In genomic region chr6:134585529-134585873, GRCh38 we compare ENCODE assay signal across 1 cellular context.
TF ChIP-seq lines count a peak whose summit lies in the region.

No MANE protein-coding gene starts in this region.

TF ChIP-seq in K562, 482 proteins besides CTCF, POLR2A, EP300 and RAD21 (continued from another document):
- TF ChIP-seq CHD7 (IDR thresholded peaks at IDR 0.05; ENCODE audit: low read depth, low read length) (no peak), KAT7 (CRISPR knock-in tag; IDR thresholded peaks at IDR 0.05; ENCODE audit: borderline replicate concordance) (no peak), RBM15 (IDR thresholded peaks at IDR 0.05; ENCODE audit: insufficient read depth, low read length) (no peak), C11orf30 (IDR thresholded peaks at IDR 0.05; ENCODE audit: low read depth) (no peak), TARDBP (IDR thresholded peaks at IDR 0.05) (no peak), HES1 (IDR thresholded peaks at IDR 0.05; ENCODE audit: low read depth) (no peak), ZNF217 (CRISPR knock-in tag; IDR thresholded peaks at IDR 0.05) (no peak), HEY1 (CRISPR knock-in tag; IDR thresholded peaks at IDR 0.05; ENCODE audit: borderline replicate concordance) (no peak), ZNF778 (CRISPR knock-in tag; IDR thresholded peaks at IDR 0.05) (no peak), ZNF124 (CRISPR knock-in tag; IDR thresholded peaks at IDR 0.05) (no peak), ATF1 (CRISPR knock-in tag; IDR thresholded peaks at IDR 0.05) (no peak), ATF1 (tag; IDR thresholded peaks at IDR 0.05) (peak; percentile 73), IFI16 (CRISPR knock-in tag; IDR thresholded peaks at IDR 0.05) (no peak), ELF4 (CRISPR knock-in tag; IDR thresholded peaks at IDR 0.05) (no peak), ZFP36 (IDR thresholded peaks at IDR 0.05; ENCODE audit: low read depth, low read length, partially characterized antibody) (no peak), PCBP1 (IDR thresholded peaks at IDR 0.05; ENCODE audit: low read depth, low read length, poor library complexity, severe bottlenecking) (no peak), ETS2 (tag; IDR thresholded peaks at IDR 0.05; ENCODE audit: borderline replicate concordance, poor library complexity, severe bottlenecking) (no peak), ZNF384 (IDR thresholded peaks at IDR 0.05; ENCODE audit: low read depth, low read length) (no peak; the same call in 1 of the 2 replicates), ZNF316 (IDR thresholded peaks at IDR 0.05) (no peak), SAFB2 (IDR thresholded peaks at IDR 0.05; ENCODE audit: borderline replicate concordance, low read depth, low read length, severe bottlenecking) (no peak), ZBTB7A (IDR thresholded peaks at IDR 0.05; ENCODE audit: borderline replicate concordance, control insufficient read depth, low read depth, low read length) (no peak), ZNF274 (IDR thresholded peaks at IDR 0.05; ENCODE audit: borderline replicate concordance, low read depth, low read length) (no peak), RBFOX2 (IDR thresholded peaks at IDR 0.05; ENCODE audit: low read depth, low read length) (no peak), ZNF507 (tag; conservative IDR thresholded peaks at IDR 0.05) (no peak), ZSCAN32 (CRISPR knock-in tag; IDR thresholded peaks at IDR 0.05) (no peak), SUPT5H (IDR thresholded peaks at IDR 0.05) (no peak), MLX (CRISPR knock-in tag; conservative IDR thresholded peaks at IDR 0.05) (no peak), SRSF9 (IDR thresholded peaks at IDR 0.05; ENCODE audit: borderline replicate concordance, low read depth, low read length) (no peak), GABPA (tag; conservative IDR thresholded peaks at IDR 0.05; ENCODE audit: low read depth) (no peak), MAFF (IDR thresholded peaks at IDR 0.05; ENCODE audit: low read length) (no peak)
- TF ChIP-seq, protein P1, sequence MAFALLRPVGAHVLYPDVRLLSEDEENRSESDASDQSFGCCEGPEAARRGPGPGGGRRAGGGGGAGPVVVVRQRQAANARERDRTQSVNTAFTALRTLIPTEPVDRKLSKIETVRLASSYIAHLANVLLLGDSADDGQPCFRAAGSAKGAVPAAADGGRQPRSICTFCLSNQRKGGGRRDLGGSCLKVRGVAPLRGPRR (CRISPR knock-in tag; IDR thresholded peaks at IDR 0.05): no peak
- TF ChIP-seq, protein P2, sequence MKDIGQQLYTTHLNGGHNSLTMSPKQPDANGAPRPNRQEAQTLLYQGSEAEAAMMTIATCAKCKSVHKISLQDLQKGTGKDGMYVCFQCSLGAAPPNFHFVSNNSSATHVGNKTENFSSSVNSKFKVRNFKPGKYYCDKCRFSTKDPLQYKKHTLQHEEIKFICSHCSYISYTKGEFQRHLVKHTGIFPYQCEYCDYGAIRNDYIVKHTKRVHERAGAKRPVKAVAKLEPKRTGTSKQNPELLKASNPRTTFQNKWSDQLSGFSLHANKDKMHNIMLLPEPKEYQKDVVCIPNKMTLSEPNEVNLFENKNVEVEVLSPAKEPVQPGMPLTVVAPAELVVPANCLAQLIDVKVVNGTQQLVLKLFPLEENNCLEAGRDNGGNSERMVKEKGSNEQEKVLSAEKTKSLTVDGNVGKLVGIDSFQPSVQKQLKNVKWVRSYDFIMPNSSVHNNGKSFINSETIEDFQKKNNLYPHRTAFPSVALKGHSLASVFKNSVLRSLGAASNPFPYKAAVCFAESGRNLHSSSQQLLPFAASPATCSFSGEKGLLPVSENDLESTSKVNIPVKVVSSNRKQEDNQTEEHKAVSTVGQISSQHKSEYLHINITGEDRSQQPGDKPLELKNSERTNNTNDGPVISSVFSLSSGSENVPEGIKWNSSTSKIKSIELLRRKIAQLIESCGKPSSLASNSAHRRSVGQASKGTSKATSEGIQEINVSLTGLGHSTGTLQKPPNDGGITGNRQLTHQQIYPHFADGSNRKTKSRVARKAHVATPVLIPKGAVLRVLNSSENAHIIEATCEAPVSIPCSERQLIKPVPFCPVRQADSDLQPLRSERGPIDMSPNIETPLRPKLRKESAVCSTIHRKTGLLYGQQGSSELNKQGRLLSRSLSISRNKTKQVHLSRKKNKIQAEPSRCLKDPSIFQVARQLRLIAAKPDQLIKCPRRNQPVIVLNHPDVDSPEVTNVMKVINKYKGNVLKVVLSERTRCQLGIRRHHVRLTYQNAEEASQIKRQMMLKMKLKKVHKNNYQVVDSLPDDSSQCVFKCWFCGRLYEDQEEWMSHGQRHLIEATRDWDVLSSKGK (CRISPR knock-in tag; IDR thresholded peaks at IDR 0.05): no peak
- TF ChIP-seq, protein P3, sequence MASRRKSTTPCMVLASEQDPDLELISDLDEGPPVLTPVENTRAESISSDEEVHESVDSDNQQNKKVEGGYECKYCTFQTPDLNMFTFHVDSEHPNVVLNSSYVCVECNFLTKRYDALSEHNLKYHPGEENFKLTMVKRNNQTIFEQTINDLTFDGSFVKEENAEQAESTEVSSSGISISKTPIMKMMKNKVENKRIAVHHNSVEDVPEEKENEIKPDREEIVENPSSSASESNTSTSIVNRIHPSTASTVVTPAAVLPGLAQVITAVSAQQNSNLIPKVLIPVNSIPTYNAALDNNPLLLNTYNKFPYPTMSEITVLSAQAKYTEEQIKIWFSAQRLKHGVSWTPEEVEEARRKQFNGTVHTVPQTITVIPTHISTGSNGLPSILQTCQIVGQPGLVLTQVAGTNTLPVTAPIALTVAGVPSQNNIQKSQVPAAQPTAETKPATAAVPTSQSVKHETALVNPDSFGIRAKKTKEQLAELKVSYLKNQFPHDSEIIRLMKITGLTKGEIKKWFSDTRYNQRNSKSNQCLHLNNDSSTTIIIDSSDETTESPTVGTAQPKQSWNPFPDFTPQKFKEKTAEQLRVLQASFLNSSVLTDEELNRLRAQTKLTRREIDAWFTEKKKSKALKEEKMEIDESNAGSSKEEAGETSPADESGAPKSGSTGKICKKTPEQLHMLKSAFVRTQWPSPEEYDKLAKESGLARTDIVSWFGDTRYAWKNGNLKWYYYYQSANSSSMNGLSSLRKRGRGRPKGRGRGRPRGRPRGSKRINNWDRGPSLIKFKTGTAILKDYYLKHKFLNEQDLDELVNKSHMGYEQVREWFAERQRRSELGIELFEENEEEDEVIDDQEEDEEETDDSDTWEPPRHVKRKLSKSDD (conservative IDR thresholded peaks at IDR 0.05; ENCODE audit: low read length): no peak
- TF ChIP-seq, protein P4, sequence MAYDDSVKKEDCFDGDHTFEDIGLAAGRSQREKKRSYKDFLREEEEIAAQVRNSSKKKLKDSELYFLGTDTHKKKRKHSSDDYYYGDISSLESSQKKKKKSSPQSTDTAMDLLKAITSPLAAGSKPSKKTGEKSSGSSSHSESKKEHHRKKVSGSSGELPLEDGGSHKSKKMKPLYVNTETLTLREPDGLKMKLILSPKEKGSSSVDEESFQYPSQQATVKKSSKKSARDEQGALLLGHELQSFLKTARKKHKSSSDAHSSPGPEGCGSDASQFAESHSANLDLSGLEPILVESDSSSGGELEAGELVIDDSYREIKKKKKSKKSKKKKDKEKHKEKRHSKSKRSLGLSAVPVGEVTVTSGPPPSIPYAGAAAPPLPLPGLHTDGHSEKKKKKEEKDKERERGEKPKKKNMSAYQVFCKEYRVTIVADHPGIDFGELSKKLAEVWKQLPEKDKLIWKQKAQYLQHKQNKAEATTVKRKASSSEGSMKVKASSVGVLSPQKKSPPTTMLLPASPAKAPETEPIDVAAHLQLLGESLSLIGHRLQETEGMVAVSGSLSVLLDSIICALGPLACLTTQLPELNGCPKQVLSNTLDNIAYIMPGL (CRISPR knock-in tag; IDR thresholded peaks at IDR 0.05): no peak
